In the genomic region with DNA sequence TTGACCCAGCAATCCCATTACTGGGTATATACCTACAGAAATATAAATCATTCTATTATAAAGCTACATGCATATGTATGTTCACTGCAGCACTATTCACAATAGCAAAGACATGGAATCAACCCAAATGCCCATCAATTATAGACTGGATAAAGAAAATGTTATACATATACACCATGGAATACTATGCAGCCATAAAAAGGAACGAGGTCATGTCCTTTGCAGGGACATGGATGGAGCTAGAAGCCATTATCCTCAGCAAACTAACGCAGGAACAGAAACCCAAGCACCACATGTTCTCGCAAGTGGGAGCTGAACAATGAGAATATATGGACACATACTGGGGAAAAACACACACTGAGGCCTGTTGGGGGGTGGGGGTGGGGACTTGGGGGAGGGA, we compare ENCODE assay signal across 5 cellular contexts. TPM values are rescaled to one million over a fixed set of nuclear protein-coding genes. Genes with fewer than 3 reads are reported as not detected.
DNase-seq lines count a peak whose midpoint lies in the region; ATAC-seq, FAIRE-seq and TF ChIP-seq lines count a peak whose summit lies in the region.
"Not testable (repeated sequence)": the region's sequence is repeated elsewhere in the genome, so short reads cannot be mapped to it uniquely, and the experiment has no call there.

No MANE protein-coding gene starts in this region.

- H3K4me1 Mint-ChIP-seq in CD4-positive, alpha-beta T cell (ENCODE audit: low read depth): peaks cover 26% of the 10 kb centered on the region
- peaks cover 25% of the 10 kb centered on the region for H3K4me1 Mint-ChIP-seq in activated CD4-positive, alpha-beta T cell treated with anti-CD3 and anti-CD28 coated beads, Interleukin-2, amount 10 ng/mL, durations not matched to agents 24 days and 14 days
- H3K4me1 Mint-ChIP-seq in activated CD8-positive, alpha-beta T cell treated with anti-CD3 and anti-CD28 coated beads, Interleukin-2, amount 10 ng/mL, durations not matched to agents 7 days and 5 days (ENCODE audit: low read depth): peaks cover 11% of the 10 kb centered on the region
- H3K4me1 Mint-ChIP-seq in activated naive CD4-positive, alpha-beta T cell treated with anti-CD3 and anti-CD28 coated beads, Interleukin-2, amount 10 ng/mL, durations not matched to agents 7 days and 5 days: peaks cover 14% of the 10 kb centered on the region

- not testable (repeated sequence) for H3K79me2 ChIP-seq in K562 (ENCODE audit: control insufficient read depth, insufficient read depth, low read length)

- CTCF ChIA-PET in CD4-positive, alpha-beta T cell (lab: Charles Lee); K562 (lab: Yijun Ruan, JAX; ENCODE audit: low intra/inter-chr PET ratio): not testable (repeated sequence)
- CTCF ChIA-PET in activated CD8-positive, alpha-beta T cell treated with anti-CD3 and anti-CD28 coated beads, Interleukin-2, amount 10 ng/mL, durations not matched to agents 7 days and 5 days (lab: Charles Lee): interaction anchor here (0.9 to 1.5 kb wide), 3 partner anchors 11 to 146 kb away, joined by 3 to 5 read pairs (median 5); no protein-coding TSS in a partner anchor
- CTCF ChIA-PET in activated naive CD4-positive, alpha-beta T cell treated with anti-CD3 and anti-CD28 coated beads, Interleukin-2, amount 10 ng/mL, durations not matched to agents 7 days and 5 days (lab: Charles Lee): interaction anchor here (1.2 to 2.4 kb wide), 2 partner anchors 11 to 15 kb away, joined by 5 to 6 read pairs; no protein-coding TSS in a partner anchor

- H3K27ac ChIP-seq in CD4-positive, alpha-beta T cell (ENCODE audit: low read depth, low read length); K562 (ENCODE audit: extremely low read depth, low read depth, low read length): not testable (repeated sequence)

- H3K4me1 ChIP-seq in K562 (replicated peaks in 1 of 2; ENCODE audit: control insufficient read depth in 2 of 2, insufficient read depth in 2 of 2, low read length in 2 of 2): not testable (repeated sequence)

- in situ Hi-C loops in K562 (cut with MboI): not testable (repeated sequence)

- not testable (repeated sequence) for H3K4me3 ChIP-seq in K562

- BruUV-seq in K562 (replicated peaks; lab: Mats Ljungman, UMichigan): not testable (repeated sequence)

- not testable (repeated sequence) for H3K27me3 Mint-ChIP-seq in CD4-positive, alpha-beta T cell; activated CD4-positive, alpha-beta T cell treated with anti-CD3 and anti-CD28 coated beads, Interleukin-2, amount 10 ng/mL, durations not matched to agents 24 days and 14 days; activated CD8-positive, alpha-beta T cell treated with anti-CD3 and anti-CD28 coated beads, Interleukin-2, amount 10 ng/mL, durations not matched to agents 7 days and 5 days (ENCODE audit: low read depth); activated naive CD4-positive, alpha-beta T cell treated with anti-CD3 and anti-CD28 coated beads, Interleukin-2, amount 10 ng/mL, durations not matched to agents 7 days and 5 days

- not testable (repeated sequence) for H3K4me2 ChIP-seq in K562 (ENCODE audit: insufficient read depth, low read length)

- peaks cover 100% of the 10 kb centered on the region for H3K36me3 ChIP-seq in K562 (ENCODE audit: control insufficient read depth, insufficient read depth, low read length)

- not testable (repeated sequence) for H3K9ac ChIP-seq in K562 (ENCODE audit: insufficient read depth in 1 of 2, low read depth in 2 of 2, low read length in 2 of 2)

- ATAC-seq in CD4-positive, alpha-beta T cell (ENCODE audit: poor library complexity); activated CD8-positive, alpha-beta T cell treated with anti-CD3 and anti-CD28 coated beads, Interleukin-2, amount 10 ng/mL, durations not matched to agents 7 days and 5 days; K562: not testable (repeated sequence)

- H3K9me1 ChIP-seq in K562 (ENCODE audit: control insufficient read depth, insufficient read depth, low read length): not testable (repeated sequence)

- peaks cover 100% of the 10 kb centered on the region for H3K36me3 Mint-ChIP-seq in CD4-positive, alpha-beta T cell (ENCODE audit: low read depth)
- H3K36me3 Mint-ChIP-seq in activated CD4-positive, alpha-beta T cell treated with anti-CD3 and anti-CD28 coated beads, Interleukin-2, amount 10 ng/mL, durations not matched to agents 24 days and 14 days (ENCODE audit: low read depth): peaks cover 81% of the 10 kb centered on the region
- peaks cover 83% of the 10 kb centered on the region for H3K36me3 Mint-ChIP-seq in activated CD8-positive, alpha-beta T cell treated with anti-CD3 and anti-CD28 coated beads, Interleukin-2, amount 10 ng/mL, durations not matched to agents 7 days and 5 days (ENCODE audit: low read depth)
- peaks cover 76% of the 10 kb centered on the region for H3K36me3 Mint-ChIP-seq in activated naive CD4-positive, alpha-beta T cell treated with anti-CD3 and anti-CD28 coated beads, Interleukin-2, amount 10 ng/mL, durations not matched to agents 7 days and 5 days

- not testable (repeated sequence) for TF ChIP-seq POLR2A in K562 (conservative IDR thresholded peaks at IDR 0.05)

- not testable (repeated sequence) for FAIRE-seq in K562 (lab: Jason Lieb, UNC)

- peak overlapping the region; percentile 62 for H3K27ac Mint-ChIP-seq in CD4-positive, alpha-beta T cell
- peak overlapping the region; percentile 78 for H3K27ac Mint-ChIP-seq in activated CD4-positive, alpha-beta T cell treated with anti-CD3 and anti-CD28 coated beads, Interleukin-2, amount 10 ng/mL, durations not matched to agents 24 days and 14 days
- H3K27ac Mint-ChIP-seq in activated CD8-positive, alpha-beta T cell treated with anti-CD3 and anti-CD28 coated beads, Interleukin-2, amount 10 ng/mL, durations not matched to agents 7 days and 5 days: peak overlapping the region; percentile 17
- H3K27ac Mint-ChIP-seq in activated naive CD4-positive, alpha-beta T cell treated with anti-CD3 and anti-CD28 coated beads, Interleukin-2, amount 10 ng/mL, durations not matched to agents 7 days and 5 days: peak overlapping the region; percentile 63

- WGBS in K562 (ENCODE audit: insufficient coverage, low coverage, missing lambda C conversion rate): 97% methylated on average over 3 of the region's 3 CpGs

- H4K20me1 ChIP-seq in K562 (replicated peaks; ENCODE audit: control insufficient read depth, insufficient read depth, low read length): not testable (repeated sequence)

- TF ChIP-seq EP300 in K562 (IDR thresholded peaks at IDR 0.05; ENCODE audit: low read length): not testable (repeated sequence)

- intact Hi-C loops in CD4-positive, alpha-beta T cell (cut with DNase I, micrococcal nuclease); activated CD4-positive, alpha-beta T cell treated with anti-CD3 and anti-CD28 coated beads, Interleukin-2, amount 10 ng/mL, durations not matched to agents 24 days and 14 days (cut with micrococcal nuclease); K562 (cut with micrococcal nuclease): not testable (repeated sequence)

- TF ChIP-seq CTCF in CD4-positive, alpha-beta T cell (IDR thresholded peaks at IDR 0.05); K562 (IDR thresholded peaks at IDR 0.05 in 2 of 3, conservative IDR thresholded peaks at IDR 0.05 in 1 of 3; ENCODE audit: insufficient read depth in 2 of 3, low read depth in 1 of 3, low read length in 3 of 3): not testable (repeated sequence)

- H3K27me3 ChIP-seq in CD4-positive, alpha-beta T cell (ENCODE audit: control insufficient read depth, insufficient read depth, low read length); K562 (ENCODE audit: control insufficient read depth in 2 of 2, insufficient read depth in 2 of 2, low read length in 2 of 2): not testable (repeated sequence)

- not testable (repeated sequence) for DNase-seq in CD4-positive, alpha-beta T cell; activated CD4-positive, alpha-beta T cell treated with anti-CD3 and anti-CD28 coated beads, Interleukin-2, amount 10 ng/mL, durations not matched to agents 24 days and 14 days; activated CD8-positive, alpha-beta T cell treated with anti-CD3 and anti-CD28 coated beads, Interleukin-2, amount 10 ng/mL, durations not matched to agents 7 days and 5 days; activated naive CD4-positive, alpha-beta T cell treated with anti-CD3 and anti-CD28 coated beads, Interleukin-2, amount 10 ng/mL, durations not matched to agents 7 days and 5 days; K562 (ENCODE audit: extremely low read depth in 1 of 4, low spot score in 3 of 4)

- POLR2A ChIA-PET in CD4-positive, alpha-beta T cell (lab: Charles Lee): interaction anchor here (0.7 to 3.2 kb wide), 6 partner anchors 15 to 50 kb away, joined by 3 to 25 read pairs (median 4); partner anchors contain the start of gene PAXBP1
- POLR2A ChIA-PET in activated CD8-positive, alpha-beta T cell treated with anti-CD3 and anti-CD28 coated beads, Interleukin-2, amount 10 ng/mL, durations not matched to agents 7 days and 5 days (lab: Charles Lee): interaction anchor here (2.1 kb wide), 1 partner anchor 19 kb away, joined by 9 read pairs; the partner anchor contains the start of gene SYNJ1
- POLR2A ChIA-PET in K562 (lab: Yijun Ruan, JAX): interaction anchor here (0.9 to 3.3 kb wide), 3 partner anchors 11 to 24 kb away, joined by 3 to 11 read pairs (median 5); partner anchors contain the start of genes PAXBP1 and SYNJ1

- not testable (repeated sequence) for H3K9me3 ChIP-seq in CD4-positive, alpha-beta T cell (ENCODE audit: control insufficient read depth, low read length); K562 (replicated peaks; ENCODE audit: control insufficient read depth, insufficient read depth, low read depth, low read length)

- not testable (repeated sequence) for H3K9me3 Mint-ChIP-seq in CD4-positive, alpha-beta T cell; activated CD4-positive, alpha-beta T cell treated with anti-CD3 and anti-CD28 coated beads, Interleukin-2, amount 10 ng/mL, durations not matched to agents 24 days and 14 days; activated CD8-positive, alpha-beta T cell treated with anti-CD3 and anti-CD28 coated beads, Interleukin-2, amount 10 ng/mL, durations not matched to agents 7 days and 5 days (ENCODE audit: insufficient read depth); activated naive CD4-positive, alpha-beta T cell treated with anti-CD3 and anti-CD28 coated beads, Interleukin-2, amount 10 ng/mL, durations not matched to agents 7 days and 5 days

- TF ChIP-seq RAD21 in K562 (CRISPR knock-in tag; conservative IDR thresholded peaks at IDR 0.05 in 1 of 2, IDR thresholded peaks at IDR 0.05 in 1 of 2): not testable (repeated sequence)

- not testable (repeated sequence) for H3K4me3 Mint-ChIP-seq in CD4-positive, alpha-beta T cell; activated CD4-positive, alpha-beta T cell treated with anti-CD3 and anti-CD28 coated beads, Interleukin-2, amount 10 ng/mL, durations not matched to agents 24 days and 14 days; activated CD8-positive, alpha-beta T cell treated with anti-CD3 and anti-CD28 coated beads, Interleukin-2, amount 10 ng/mL, durations not matched to agents 7 days and 5 days; activated naive CD4-positive, alpha-beta T cell treated with anti-CD3 and anti-CD28 coated beads, Interleukin-2, amount 10 ng/mL, durations not matched to agents 7 days and 5 days

- H2AFZ ChIP-seq in K562 (ENCODE audit: low read depth, low read length): not testable (repeated sequence)

RNA-seq across cellular contexts. Expression of gene SYNJ1, which starts 18.9 kb away (rescaled TPM):
- 10 to 100 TPM; 14.3 to 15.6 TPM for total RNA-seq in CD4-positive, alpha-beta T cell
- 11.3 and 12.6 TPM in 2 replicates for total RNA-seq in activated CD4-positive, alpha-beta T cell treated with anti-CD3 and anti-CD28 coated beads, Interleukin-2, amount 10 ng/mL, durations not matched to agents 24 days and 14 days
- total RNA-seq in activated CD8-positive, alpha-beta T cell treated with anti-CD3 and anti-CD28 coated beads, Interleukin-2, amount 10 ng/mL, durations not matched to agents 7 days and 5 days: 10 to 100 TPM; 16.0 to 21.8 TPM
- total RNA-seq in K562 (2011; cell fraction: chromatin; rRNA removed; ENCODE audit: low replicate concordance): 17.4 and 48.9 TPM in 2 replicates
- 5.7 and 7.5 TPM in 2 replicates for total RNA-seq in K562 (2011; cell fraction: nucleolus; rRNA removed)
- total RNA-seq in K562 (2011; cell fraction: nucleoplasm; rRNA removed): 14.5 and 20.2 TPM in 2 replicates
- total RNA-seq in K562 (2014; rRNA removed) (2.5 and 3.3 TPM in 2 replicates), K562 (2014; rRNA removed; fragmentation: Illumina TruSeq; extraction: Trizol) (5.6 and 6.8 TPM in 2 replicates), K562 (2015; rRNA removed; fragmentation: Illumina TruSeq; extraction: Trizol) (4.2 TPM in 2 replicates), K562 (2021) (9.9 and 11.2 TPM in 2 replicates)
- polyA plus RNA-seq in K562 (2011; rRNA removed) (5.7 and 6.1 TPM in 2 replicates), K562 (2014; fragmentation: Illumina TruSeq; extraction: Trizol) (10.6 and 11.6 TPM in 2 replicates), K562 (2014; fragmentation: Nextera tagmentation; extraction: Ambion mirVana) (1 to 10 TPM; 2.4 to 2.6 TPM), K562 (2014; rRNA removed) (4.0 and 5.8 TPM in 2 replicates)
- 3.9 and 4.4 TPM in 2 replicates for polyA plus RNA-seq in K562 (2011; cell fraction: cytosol; rRNA removed)
- 15.5 and 30.4 TPM in 2 replicates for polyA plus RNA-seq in K562 (2011; cell fraction: nucleus; rRNA removed)
- 6.1 and 7.1 TPM in 2 replicates for polyA plus RNA-seq in K562 (2012)
- 19.5 and 21.7 TPM in 2 replicates for polyA minus RNA-seq in K562 (2011; rRNA and poly(A)+ RNA removed)
- 5.2 and 5.6 TPM in 2 replicates for polyA minus RNA-seq in K562 (2011; cell fraction: cytosol; rRNA and poly(A)+ RNA removed)
- 12.1 and 15.7 TPM in 2 replicates for polyA minus RNA-seq in K562 (2011; cell fraction: nucleus; rRNA and poly(A)+ RNA removed)

RNA-seq across cellular contexts. Expression of gene PAXBP1, which starts 24.8 kb away (rescaled TPM):
- 10 to 100 TPM; 48.7 to 51.5 TPM for total RNA-seq in CD4-positive, alpha-beta T cell
- 60.5 and 65.4 TPM in 2 replicates for total RNA-seq in activated CD4-positive, alpha-beta T cell treated with anti-CD3 and anti-CD28 coated beads, Interleukin-2, amount 10 ng/mL, durations not matched to agents 24 days and 14 days
- total RNA-seq in activated CD8-positive, alpha-beta T cell treated with anti-CD3 and anti-CD28 coated beads, Interleukin-2, amount 10 ng/mL, durations not matched to agents 7 days and 5 days: 10 to 100 TPM; 48.4 to 52.7 TPM
- total RNA-seq in K562 (2011; cell fraction: chromatin; rRNA removed; ENCODE audit: low replicate concordance): 56.8 and 279 TPM in 2 replicates
- 27.0 and 48.0 TPM in 2 replicates for total RNA-seq in K562 (2011; cell fraction: nucleolus; rRNA removed)
- total RNA-seq in K562 (2011; cell fraction: nucleoplasm; rRNA removed): 80.9 and 120 TPM in 2 replicates
- total RNA-seq in K562 (2014; rRNA removed): 49.3 and 56.3 TPM in 2 replicates
- total RNA-seq in K562 (2014; rRNA removed; fragmentation: Illumina TruSeq; extraction: Trizol): 67.9 and 76.8 TPM in 2 replicates
- 65.2 and 73.7 TPM in 2 replicates for total RNA-seq in K562 (2015; rRNA removed; fragmentation: Illumina TruSeq; extraction: Trizol)
- 52.6 and 58.7 TPM in 2 replicates for total RNA-seq in K562 (2021)
- polyA plus RNA-seq in K562 (2011; rRNA removed): 59.6 and 72.0 TPM in 2 replicates
- 5.9 and 12.1 TPM in 2 replicates for polyA plus RNA-seq in K562 (2011; cell fraction: cytosol; rRNA removed)
- 192 and 235 TPM in 2 replicates for polyA plus RNA-seq in K562 (2011; cell fraction: nucleus; rRNA removed)
- 28.0 and 41.4 TPM in 2 replicates for polyA plus RNA-seq in K562 (2012)
- polyA plus RNA-seq in K562 (2014; fragmentation: Illumina TruSeq; extraction: Trizol): 45.1 and 50.3 TPM in 2 replicates
- 10 to 100 TPM; 16.4 to 17.4 TPM for polyA plus RNA-seq in K562 (2014; fragmentation: Nextera tagmentation; extraction: Ambion mirVana)
- 48.7 and 53.8 TPM in 2 replicates for polyA plus RNA-seq in K562 (2014; rRNA removed)
- 70.0 and 79.9 TPM in 2 replicates for polyA minus RNA-seq in K562 (2011; rRNA and poly(A)+ RNA removed)
- polyA minus RNA-seq in K562 (2011; cell fraction: cytosol; rRNA and poly(A)+ RNA removed): 16.4 and 23.8 TPM in 2 replicates
- polyA minus RNA-seq in K562 (2011; cell fraction: nucleus; rRNA and poly(A)+ RNA removed): 102 and 171 TPM in 2 replicates

Comparison
In these comparisons a context has a peak if more than half of its experiments do, and no peak if none do; other contexts are left out.
1. H3K27ac Mint-ChIP-seq: peak in every context shown above with its lines; median percentile 78 in activated CD4-positive, alpha-beta T cell treated with anti-CD3 and anti-CD28 coated beads, Interleukin-2, amount 10 ng/mL, durations not matched to agents 24 days and 14 days; 63 in activated naive CD4-positive, alpha-beta T cell treated with anti-CD3 and anti-CD28 coated beads, Interleukin-2, amount 10 ng/mL, durations not matched to agents 7 days and 5 days; 62 in CD4-positive, alpha-beta T cell; 17 in activated CD8-positive, alpha-beta T cell treated with anti-CD3 and anti-CD28 coated beads, Interleukin-2, amount 10 ng/mL, durations not matched to agents 7 days and 5 days.